Comparison of ENCODE assay signal across 15 cellular contexts in genomic region chr10:110750931-110751330, GRCh38.
"Had no signal": no experiment of that assay in that cellular context is flagged by ENCODE, and none has a peak within 500 bp of the region (broad histone marks: within the 10 kb centered on the region; RNA-seq: fewer than 3 reads in every experiment).

No MANE protein-coding gene starts in this region.

- H3K36me3 Mint-ChIP-seq: brain; stimulated activated memory B cell treated with anti-CD40 and anti-IgM and Interleukin-4, amounts not matched to agents 10 μg/mL and 1 μg/mL and 100 μg/mL, for 72 hours had no signal

- H3K4me3 Mint-ChIP-seq: activated CD4-positive, alpha-beta memory T cell treated with anti-CD3 and anti-CD28 coated beads, Interleukin-2, amount 10 ng/mL, durations not matched to agents 7 days and 5 days; brain; nephron progenitor cell; stimulated activated memory B cell treated with anti-CD40 and anti-IgM and Interleukin-4, amounts not matched to agents 10 μg/mL and 1 μg/mL and 100 μg/mL, for 72 hours had no signal

- H3K27me3 Mint-ChIP-seq: activated CD4-positive, alpha-beta memory T cell treated with anti-CD3 and anti-CD28 coated beads, Interleukin-2, amount 10 ng/mL, durations not matched to agents 7 days and 5 days; stimulated activated memory B cell treated with anti-CD40 and anti-IgM and Interleukin-4, amounts not matched to agents 10 μg/mL and 1 μg/mL and 100 μg/mL, for 72 hours had no signal

- DNase-seq: activated CD4-positive, alpha-beta memory T cell treated with anti-CD3 and anti-CD28 coated beads, Interleukin-2, amount 10 ng/mL, durations not matched to agents 7 days and 5 days; activated CD8-positive, alpha-beta memory T cell treated with anti-CD3 and anti-CD28 coated beads, Interleukin-2, amount 50 U/mL, for 48 hours; activated effector memory CD4-positive, alpha-beta T cell treated with Interleukin-2 at 50 U/mL for 16 hours; dermis blood vessel endothelial cell; foreskin keratinocyte; left cardiac atrium; nephron progenitor cell; psoas muscle; right lobe of liver; SHP77; trophoblast cell had no signal

- ATAC-seq: activated CD4-positive, CD25-positive, alpha-beta regulatory T cell treated with anti-CD3 and anti-CD28 coated beads, Interleukin-2, amount 50 U/mL, for 24 hours; foreskin keratinocyte; left cardiac atrium; psoas muscle; right lobe of liver; SK-N-SH treated with all-trans-retinoic acid at 6 μM for 48 hours; stimulated activated memory B cell treated with anti-CD40 and anti-IgM and Interleukin-4, amounts not matched to agents 10 μg/mL and 1 μg/mL and 100 μg/mL, for 72 hours had no signal

- H3K27ac Mint-ChIP-seq: activated CD4-positive, alpha-beta memory T cell treated with anti-CD3 and anti-CD28 coated beads, Interleukin-2, amount 10 ng/mL, durations not matched to agents 7 days and 5 days; brain; nephron progenitor cell; stimulated activated memory B cell treated with anti-CD40 and anti-IgM and Interleukin-4, amounts not matched to agents 10 μg/mL and 1 μg/mL and 100 μg/mL, for 72 hours had no signal
